Comparison of ENCODE assay signal across 8 cellular contexts in the genomic region with DNA sequence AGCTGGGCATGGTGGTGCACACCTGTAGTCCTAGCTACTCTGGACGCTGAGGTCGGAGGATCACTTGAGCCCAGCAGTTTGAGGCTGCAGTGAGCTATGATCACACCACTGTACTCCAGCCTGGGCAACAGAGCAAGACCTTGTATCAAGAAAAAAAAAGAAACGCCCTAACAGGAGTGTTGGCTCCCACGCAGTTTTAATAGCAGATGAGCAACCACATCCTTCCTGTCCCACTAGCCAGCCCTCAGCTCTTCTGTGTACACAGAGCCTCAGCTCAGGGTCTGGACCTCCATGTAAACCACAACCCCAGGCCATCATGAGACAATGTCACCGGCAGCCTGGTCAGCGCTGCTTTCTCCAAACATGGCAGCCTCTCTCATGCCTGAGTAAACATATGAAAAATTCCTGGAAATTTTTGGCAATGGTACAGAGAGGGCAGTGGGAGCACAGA.
DNase-seq lines count a peak whose midpoint lies in the region; ATAC-seq lines count a peak whose summit lies in the region.

No MANE protein-coding gene starts in this region.

- in situ Hi-C loops in Caki2 (cut with HindIII; ENCODE audit: low pct_unique_long_range_greater_than_20kb, low sequenced_read_pairs), result no loop called here

- ATAC-seq in GM19324 (IDR thresholded peaks at IDR 0.05; ENCODE audit: low FRiP score, unreplicated experiment) (peak; percentile 95), HG03135 (IDR thresholded peaks at IDR 0.05; ENCODE audit: unreplicated experiment) (peak; percentile 93), left cardiac atrium (peak; percentile 73 to 78)

- intact Hi-C loops in left cardiac atrium (cut with DNase I), result no loop called here

- DNase-seq in Caki2 (ENCODE audit: low read depth) (peak; percentile 82), SW480 (ENCODE audit: low spot score) (peak; percentile 27), left cardiac atrium (peak; percentile 26), superior temporal gyrus (ENCODE audit: extremely low spot score) (no peak), cerebellar cortex (ENCODE audit: low spot score) (no peak)
- DNase-seq in stimulated activated CD4-positive, alpha-beta T cell treated with anti-CD3 and anti-CD28 coated beads, Interleukin-4, amount 100 ng/mL, for 1 hour, result no peak

Comparison
In these comparisons a context has a peak if more than half of its experiments do, and no peak if none do; other contexts are left out.
1. DNase-seq: peak in Caki2 (single experiment), SW480 (single experiment) and left cardiac atrium (single experiment); none in superior temporal gyrus (single experiment), stimulated activated CD4-positive, alpha-beta T cell treated with anti-CD3 and anti-CD28 coated beads, Interleukin-4, amount 100 ng/mL, for 1 hour (single experiment) and cerebellar cortex (single experiment).
2. Peak in every context shown above with its lines, with median percentiles within 50 percentile points of each other: ATAC-seq.